ENCODE assay signal across 8 cellular contexts in genomic region chr17:38982858-38983746, GRCh38. TPM values are rescaled to one million over a fixed set of nuclear protein-coding genes. Genes with fewer than 3 reads are reported as not detected.
DNase-seq lines count a peak whose midpoint lies in the region; ATAC-seq and TF ChIP-seq lines count a peak whose summit lies in the region.

No MANE protein-coding gene starts in this region.

- H3K27ac ChIP-seq in osteoblast (ENCODE audit: low read depth, low read length): no peak overlapping the region

- H3K4me1 ChIP-seq in osteoblast (ENCODE audit: insufficient read depth, low read length): peaks cover 12% of the 10 kb centered on the region

- no peaks in the 10 kb centered on the region for H3K9me3 ChIP-seq in osteoblast (ENCODE audit: low read depth, low read length)

- no peak overlapping the region for H3K4me3 ChIP-seq in foreskin fibroblast (ENCODE audit: low read depth in 1 of 2, low read length in 2 of 2)
- H3K4me3 ChIP-seq in osteoblast (ENCODE audit: insufficient read depth, low read length): no peak overlapping the region

- no peak for ATAC-seq in HG03565 (IDR thresholded peaks at IDR 0.05; ENCODE audit: unreplicated experiment)

- no peaks in the 10 kb centered on the region for H3K79me2 ChIP-seq in osteoblast (ENCODE audit: insufficient read depth, low read length)

- H3K4me2 ChIP-seq in osteoblast (ENCODE audit: insufficient read depth, low read length): no peak overlapping the region

- H2AFZ ChIP-seq in osteoblast (ENCODE audit: low read length): no peak overlapping the region

- no peaks in the 10 kb centered on the region for H4K20me1 ChIP-seq in osteoblast (ENCODE audit: insufficient read depth, low read length)

- H3K27me3 ChIP-seq in osteoblast (ENCODE audit: insufficient read depth, low read length): no peaks in the 10 kb centered on the region

- no peaks in the 10 kb centered on the region for H3K36me3 ChIP-seq in osteoblast (ENCODE audit: insufficient read depth, low read length)

- TF ChIP-seq CTCF in foreskin fibroblast (IDR thresholded peaks at IDR 0.05; ENCODE audit: low read depth, low read length) (peak; percentile 68), osteoblast (IDR thresholded peaks at IDR 0.05; ENCODE audit: extremely low read depth, low read depth, low read length) (peak; percentile 81)

- peak; percentile 59 for DNase-seq in DMS 273 treated with DMSO at 0.1 percent for 48 hours (lab: John Stamatoyannopoulos, UW)
- DNase-seq in HS-27A (ENCODE audit: low read depth): peak; percentile 35
- peak; percentile 63 for DNase-seq in NCI-H748 treated with DMSO at 0.1 percent for 48 hours (lab: John Stamatoyannopoulos, UW)
- peak; percentile 38 for DNase-seq in activated CD8-positive, alpha-beta memory T cell treated with anti-CD3 and anti-CD28 coated beads, Interleukin-2, amount 50 U/mL, for 4 hours
- DNase-seq in foreskin fibroblast: peak; percentile 51 to 82
- DNase-seq in osteoblast (ENCODE audit: insufficient read length, low spot score, missing footprints): peak; percentile 44
- no peak for DNase-seq in T-helper 9 cell

RNA-seq across cellular contexts. Expression of gene FBXO47, which starts 15.9 kb away (rescaled TPM):
- not detected in 2 replicates for total RNA-seq in osteoblast
